In the genomic region with DNA sequence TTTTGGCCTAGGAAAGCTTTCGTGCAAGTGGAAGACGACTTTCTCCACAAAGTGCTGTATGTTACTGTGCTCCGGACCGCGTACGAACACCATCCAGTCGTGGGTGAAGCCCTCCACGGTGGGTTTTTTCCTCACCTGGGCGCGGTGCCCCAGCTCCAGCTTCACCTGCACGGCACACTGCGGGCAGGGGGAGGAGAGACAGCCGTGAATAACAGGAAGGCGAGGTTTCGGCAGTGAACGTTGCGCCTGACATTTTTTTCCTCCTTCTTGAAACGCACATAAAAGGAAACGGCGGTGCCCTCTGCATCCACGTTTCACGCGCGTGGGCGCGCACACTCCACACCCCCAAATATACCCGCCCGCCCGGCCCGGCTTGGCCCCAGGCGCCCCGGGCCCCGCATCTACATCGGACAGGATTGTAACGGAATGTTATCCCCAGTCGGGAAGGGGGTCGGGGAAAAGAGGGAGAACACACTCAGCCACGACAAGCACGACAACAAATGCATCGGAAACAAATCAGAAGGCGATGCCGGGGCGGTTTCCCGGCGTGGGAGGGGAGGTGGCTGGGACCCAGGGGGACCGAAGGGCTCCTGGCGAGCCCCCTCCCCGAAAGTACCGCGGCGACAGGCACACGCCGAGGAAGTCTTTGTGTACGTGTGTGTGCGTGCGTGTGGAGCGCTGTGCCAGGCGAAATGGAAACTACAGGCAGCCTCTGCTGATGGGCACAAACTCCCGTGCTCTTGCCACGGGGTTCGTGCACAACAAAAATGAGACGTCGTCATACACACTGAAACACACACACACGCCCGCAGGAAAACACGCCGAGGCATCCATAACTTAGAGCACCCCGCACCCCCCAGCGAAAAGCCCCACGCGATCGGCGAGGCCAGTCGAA, we compare ENCODE assay signal across 8 cellular contexts. TPM values are rescaled to one million over a fixed set of nuclear protein-coding genes. Genes with fewer than 3 reads are reported as not detected.
DNase-seq lines count a peak whose midpoint lies in the region; ATAC-seq lines count a peak whose summit lies in the region.

No MANE protein-coding gene starts in this region.

- H3K9me3 Mint-ChIP-seq in CD4-positive, alpha-beta memory T cell: peaks cover 0 to 3% (median 0%) of the 10 kb centered on the region in 8 donors
- H3K9me3 Mint-ChIP-seq in stimulated activated memory B cell treated with anti-CD40 and anti-IgM and Interleukin-4, amounts not matched to agents 10 μg/mL and 1 μg/mL and 100 μg/mL, for 72 hours: no peaks in the 10 kb centered on the region

- peak overlapping the region; percentile 77 to 93 for H3K4me3 ChIP-seq in CD4-positive, alpha-beta memory T cell (ENCODE audit: low read length in 2 of 2)
- H3K4me3 ChIP-seq in MG63: peak overlapping the region; percentile 91
- H3K4me3 ChIP-seq in mucosa of stomach (ENCODE audit: low read length): peak overlapping the region; percentile 79

- peak overlapping the region; percentile 69 for H3K27ac ChIP-seq in CD4-positive, alpha-beta memory T cell (ENCODE audit: low read depth, low read length)
- peak overlapping the region; percentile 63 for H3K27ac ChIP-seq in epithelial cell of prostate

- H3K4me3 Mint-ChIP-seq in CD4-positive, alpha-beta memory T cell: peak overlapping the region; percentile 95 to 100 (median 99)
- H3K4me3 Mint-ChIP-seq in stimulated activated memory B cell treated with anti-CD40 and anti-IgM and Interleukin-4, amounts not matched to agents 10 μg/mL and 1 μg/mL and 100 μg/mL, for 72 hours: peak overlapping the region; percentile 81

- peaks cover 0 to 2% of the 10 kb centered on the region in 2 donors for H3K27me3 Mint-ChIP-seq in CD4-positive, alpha-beta memory T cell
- peaks cover 21% of the 10 kb centered on the region for H3K27me3 Mint-ChIP-seq in stimulated activated memory B cell treated with anti-CD40 and anti-IgM and Interleukin-4, amounts not matched to agents 10 μg/mL and 1 μg/mL and 100 μg/mL, for 72 hours

- no peaks in the 10 kb centered on the region for H3K27me3 ChIP-seq in CD4-positive, alpha-beta memory T cell (ENCODE audit: insufficient read depth, low read length)
- H3K27me3 ChIP-seq in MG63 (no peaks in the 10 kb centered on the region), mucosa of stomach (ENCODE audit: control insufficient read depth, insufficient read depth, low read length) (no peaks in the 10 kb centered on the region)

- intact Hi-C loops in CD4-positive, alpha-beta memory T cell (cut with micrococcal nuclease): loop anchor here (1.0 to 10.0 kb wide), 5 partner anchors 9 to 1239 kb away; a partner anchor contains a TSS

- H3K4me1 ChIP-seq in CD4-positive, alpha-beta memory T cell (ENCODE audit: insufficient read depth, low read length): peaks cover 55% of the 10 kb centered on the region
- H3K4me1 ChIP-seq in mucosa of stomach (ENCODE audit: control insufficient read depth, insufficient read depth, low read length): peaks cover 21% of the 10 kb centered on the region

- H3K4me1 Mint-ChIP-seq in CD4-positive, alpha-beta memory T cell: peaks cover 43 to 82% (median 51%) of the 10 kb centered on the region in 4 donors
- peaks cover 47% of the 10 kb centered on the region for H3K4me1 Mint-ChIP-seq in stimulated activated memory B cell treated with anti-CD40 and anti-IgM and Interleukin-4, amounts not matched to agents 10 μg/mL and 1 μg/mL and 100 μg/mL, for 72 hours

- peak overlapping the region; percentile 70 for H3K9ac ChIP-seq in mucosa of stomach (ENCODE audit: low read length)

- peak; percentile 62 to 75 (median 64) for DNase-seq in CD4-positive, alpha-beta memory T cell
- DNase-seq in MG63 (peak; percentile 67), activated T-cell treated with anti-CD3 and anti-CD28 coated beads for 1 hour (ENCODE audit: low read depth) (peak; percentile 47), epithelial cell of prostate (ENCODE audit: low read depth, low spot score) (no peak), KG1 (lab: John Stamatoyannopoulos, UW) (no peak), NCI-H1694 treated with DMSO at 0.1 percent for 48 hours (lab: John Stamatoyannopoulos, UW) (no peak)

- no peaks in the 10 kb centered on the region for H3K9me3 ChIP-seq in CD4-positive, alpha-beta memory T cell (ENCODE audit: control insufficient read depth in 1 of 2, low read length in 2 of 2)
- H3K9me3 ChIP-seq in MG63 (no peaks in the 10 kb centered on the region), mucosa of stomach (ENCODE audit: control insufficient read depth, low read length) (no peaks in the 10 kb centered on the region)

- peak overlapping the region; percentile 94 to 99 (median 98) for H3K27ac Mint-ChIP-seq in CD4-positive, alpha-beta memory T cell
- peak overlapping the region; percentile 79 for H3K27ac Mint-ChIP-seq in stimulated activated memory B cell treated with anti-CD40 and anti-IgM and Interleukin-4, amounts not matched to agents 10 μg/mL and 1 μg/mL and 100 μg/mL, for 72 hours

- POLR2A ChIA-PET in CD4-positive, alpha-beta memory T cell (lab: Charles Lee; ENCODE audit: partially characterized antibody): interaction anchor here (0.6 to 2.4 kb wide), 13 partner anchors 10 to 410 kb away, joined by 3 to 61 read pairs (median 9); a partner anchor contains a TSS

- no peak for ATAC-seq in stimulated activated memory B cell treated with anti-CD40 and anti-IgM and Interleukin-4, amounts not matched to agents 10 μg/mL and 1 μg/mL and 100 μg/mL, for 72 hours

- CTCF ChIA-PET in CD4-positive, alpha-beta memory T cell (lab: Charles Lee; ENCODE audit: partially characterized antibody): interaction anchor here (1.2 kb wide), 1 partner anchor 12 kb away, joined by 3 read pairs; no protein-coding TSS in a partner anchor

- H3K36me3 ChIP-seq in CD4-positive, alpha-beta memory T cell (ENCODE audit: insufficient read depth, low read length): no peaks in the 10 kb centered on the region
- H3K36me3 ChIP-seq in MG63 (peaks cover 7% of the 10 kb centered on the region), mucosa of stomach (ENCODE audit: control insufficient read depth, insufficient read depth, low read length) (no peaks in the 10 kb centered on the region)

- peaks cover 0 to 30% of the 10 kb centered on the region in 2 donors for H3K36me3 Mint-ChIP-seq in CD4-positive, alpha-beta memory T cell
- H3K36me3 Mint-ChIP-seq in stimulated activated memory B cell treated with anti-CD40 and anti-IgM and Interleukin-4, amounts not matched to agents 10 μg/mL and 1 μg/mL and 100 μg/mL, for 72 hours: no peaks in the 10 kb centered on the region

RNA-seq across cellular contexts. Expression of a gene that starts 1.4 kb away (rescaled TPM):
- 10 to 100 TPM; 52.5 to 54.4 TPM for total RNA-seq in CD4-positive, alpha-beta memory T cell
- polyA plus RNA-seq in CD4-positive, alpha-beta memory T cell: 10 to 100 TPM; 20.7 to 32.5 TPM
- 50.7 and 69.9 TPM in 2 replicates for total RNA-seq in MG63 (2014; rRNA removed; shearing (Covaris generic); ENCODE audit: low replicate concordance)

Comparison
In these comparisons a context has a peak if more than half of its experiments do, and no peak if none do; other contexts are left out.
1. DNase-seq: peak in CD4-positive, alpha-beta memory T cell (5 of 5), MG63 (single experiment) and activated T-cell treated with anti-CD3 and anti-CD28 coated beads for 1 hour (single experiment); none in epithelial cell of prostate (single experiment), KG1 (single experiment) and NCI-H1694 treated with DMSO at 0.1 percent for 48 hours (single experiment).
2. Peak in every context shown above with its lines, with median percentiles within 50 percentile points of each other: H3K4me3 ChIP-seq.